In genomic region chr3:128318275-128318920, GRCh38 we compare ENCODE assay signal across 1 cellular context.
TF ChIP-seq lines count a peak whose summit lies in the region.

No MANE protein-coding gene starts in this region.

TF ChIP-seq in WTC11, 78 proteins besides CTCF, POLR2A, EP300 and RAD21 (continued from another document):
- no peak for TF ChIP-seq ERG (CRISPR knock-in tag; IDR thresholded peaks at IDR 0.05)
- TF ChIP-seq ATF1 (CRISPR knock-in tag; IDR thresholded peaks at IDR 0.05): no peak
- no peak for TF ChIP-seq ZNF671 (CRISPR knock-in tag; IDR thresholded peaks at IDR 0.05)
- TF ChIP-seq ZNF317 (CRISPR knock-in tag; IDR thresholded peaks at IDR 0.05; ENCODE audit: borderline replicate concordance, low read depth): no peak
- no peak for TF ChIP-seq ZNF425 (CRISPR knock-in tag; conservative IDR thresholded peaks at IDR 0.05)
- TF ChIP-seq MYBL2 (CRISPR knock-in tag; IDR thresholded peaks at IDR 0.05): no peak
- TF ChIP-seq JAZF1 (CRISPR knock-in tag; IDR thresholded peaks at IDR 0.05): no peak
- TF ChIP-seq E2F5 (CRISPR knock-in tag; IDR thresholded peaks at IDR 0.05): no peak
- TF ChIP-seq IRF1 (CRISPR knock-in tag; IDR thresholded peaks at IDR 0.05): no peak
- no peak for TF ChIP-seq FOXK1 (CRISPR knock-in tag; IDR thresholded peaks at IDR 0.05)
